ENCODE assay signal across 8 cellular contexts in genomic region chr1:35637401-35637809, GRCh38. TPM values are rescaled to one million over a fixed set of nuclear protein-coding genes. Genes with fewer than 3 reads are reported as not detected.
DNase-seq lines count a peak whose midpoint lies in the region; ATAC-seq and TF ChIP-seq lines count a peak whose summit lies in the region.

No MANE protein-coding gene starts in this region.

- DNase-seq in DMS153 (lab: John Stamatoyannopoulos, UW) (peak; percentile 48), hepatocyte (ENCODE audit: low spot score) (peak; percentile 9), substantia nigra (lab: John Stamatoyannopoulos, UW) (no peak)
- DNase-seq in activated CD8-positive, alpha-beta T cell treated with anti-CD3 and anti-CD28 coated beads for 36 hours: no peak
- DNase-seq in stimulated activated CD4-positive, alpha-beta T cell treated with anti-CD3 and anti-CD28 coated beads, Interleukin-4, amount 100 ng/mL, for 24 hours: no peak

- no peaks in the 10 kb centered on the region for H3K27me3 ChIP-seq in HUES64 (ENCODE audit: insufficient read depth, low read length)
- no peaks in the 10 kb centered on the region for H3K27me3 ChIP-seq in hepatocyte

- TF ChIP-seq CTCF in activated CD8-positive, alpha-beta T cell treated with anti-CD3 and anti-CD28 coated beads for 36 hours (IDR thresholded peaks at IDR 0.05): no peak
- no peak for TF ChIP-seq CTCF in hepatocyte (IDR thresholded peaks at IDR 0.05; ENCODE audit: poor library complexity)

- H3K4me2 ChIP-seq in hepatocyte: peak overlapping the region; percentile 73

- H3K36me3 Mint-ChIP-seq in activated CD8-positive, alpha-beta T cell treated with anti-CD3 and anti-CD28 coated beads for 36 hours (ENCODE audit: low read depth): peaks cover 29% of the 10 kb centered on the region

- CTCF ChIA-PET in activated CD8-positive, alpha-beta T cell treated with anti-CD3 and anti-CD28 coated beads for 36 hours (lab: Charles Lee): interaction anchor here (1.3 to 2.7 kb wide), 4 partner anchors 9 to 91 kb away, joined by 3 to 16 read pairs (median 4); no protein-coding TSS in a partner anchor

- POLR2A ChIA-PET in activated CD8-positive, alpha-beta T cell treated with anti-CD3 and anti-CD28 coated beads for 36 hours (lab: Charles Lee): interaction anchor here (0.6 to 1.1 kb wide), 5 partner anchors 9 to 287 kb away, joined by 3 to 4 read pairs (median 3); partner anchors contain the start of gene CLSPN

- peak overlapping the region; percentile 93 for H3K27ac Mint-ChIP-seq in activated CD8-positive, alpha-beta T cell treated with anti-CD3 and anti-CD28 coated beads for 36 hours

- H3K4me1 ChIP-seq in HUES64 (ENCODE audit: insufficient read depth, low read length): peaks cover 15% of the 10 kb centered on the region
- H3K4me1 ChIP-seq in hepatocyte (ENCODE audit: insufficient read depth): peaks cover 25% of the 10 kb centered on the region

- peak overlapping the region; percentile 16; the same call in 1 of the 2 replicates for H3K27ac ChIP-seq in HUES64 (ENCODE audit: low read depth, low read length)
- peak overlapping the region; percentile 64 for H3K27ac ChIP-seq in hepatocyte
- H3K27ac ChIP-seq in substantia nigra (ENCODE audit: low read depth, low read length, poor library complexity, severe bottlenecking): peak overlapping the region; percentile 43

- peaks cover 33% of the 10 kb centered on the region for H3K4me1 Mint-ChIP-seq in activated CD8-positive, alpha-beta T cell treated with anti-CD3 and anti-CD28 coated beads for 36 hours (ENCODE audit: low read depth)

- H3K9me3 ChIP-seq in HUES64 (ENCODE audit: insufficient read depth, low read depth, low read length) (no peaks in the 10 kb centered on the region), hepatocyte (ENCODE audit: low read depth) (no peaks in the 10 kb centered on the region)

- H3K4me3 Mint-ChIP-seq in activated CD8-positive, alpha-beta T cell treated with anti-CD3 and anti-CD28 coated beads for 36 hours: peak overlapping the region; percentile 80

- peaks cover 68% of the 10 kb centered on the region for H3K79me2 ChIP-seq in hepatocyte

- H3K36me3 ChIP-seq in HUES64 (ENCODE audit: insufficient read depth, low read length) (peaks cover 51% of the 10 kb centered on the region), hepatocyte (replicated peaks; ENCODE audit: insufficient read depth, low read depth) (no peaks in the 10 kb centered on the region)

- H2AFZ ChIP-seq in hepatocyte: no peak overlapping the region

- H3K9ac ChIP-seq in HUES64 (ENCODE audit: low read depth, low read length): peak overlapping the region; percentile 26

- no peaks in the 10 kb centered on the region for H3K9me2 ChIP-seq in hepatocyte (replicated peaks; ENCODE audit: insufficient read depth)

- no peaks in the 10 kb centered on the region for H3K27me3 Mint-ChIP-seq in activated CD8-positive, alpha-beta T cell treated with anti-CD3 and anti-CD28 coated beads for 36 hours

- no peak for ATAC-seq in activated CD8-positive, alpha-beta T cell treated with anti-CD3 and anti-CD28 coated beads for 36 hours
- ATAC-seq in GM21528 (IDR thresholded peaks at IDR 0.05; ENCODE audit: low FRiP score, unreplicated experiment) (no peak), HG02884 (IDR thresholded peaks at IDR 0.05; ENCODE audit: unreplicated experiment) (no peak)

- 57% methylated on average over 1 of the region's 1 CpG for WGBS in HUES64
- 7% methylated on average over 1 of the region's 1 CpG for WGBS in hepatocyte (ENCODE audit: low lambda C conversion rate, missing lambda C conversion rate)

- no peaks in the 10 kb centered on the region for H3K9me3 Mint-ChIP-seq in activated CD8-positive, alpha-beta T cell treated with anti-CD3 and anti-CD28 coated beads for 36 hours

- intact Hi-C loops in activated CD8-positive, alpha-beta T cell treated with anti-CD3 and anti-CD28 coated beads for 36 hours (cut with micrococcal nuclease): loop anchor here (2.0 kb wide), 1 partner anchor 81 kb away; the partner anchor contains the start of gene C1orf216

- H3K4me3 ChIP-seq in HUES64 (ENCODE audit: low read length): peak overlapping the region; percentile 19; the same call in 1 of the 2 replicates
- H3K4me3 ChIP-seq in hepatocyte: peak overlapping the region; percentile 12

- H4K20me1 ChIP-seq in hepatocyte (ENCODE audit: insufficient read depth, poor library complexity, severe bottlenecking): peaks cover 8% of the 10 kb centered on the region

RNA-seq across cellular contexts. Expression of gene PSMB2, which starts 3.9 kb away (rescaled TPM):
- polyA plus RNA-seq in HUES64 (2013, experiment 1 of 2): 90.7 TPM
- polyA plus RNA-seq in HUES64 (2013, experiment 2 of 2): 92.3 TPM
- total RNA-seq in activated CD8-positive, alpha-beta T cell treated with anti-CD3 and anti-CD28 coated beads for 36 hours: 10 to 100 TPM; 92.9 to 94.2 TPM
- 42.6 and 44.8 TPM in 2 replicates for total RNA-seq in hepatocyte
- polyA plus RNA-seq in hepatocyte: 93.8 and 98.8 TPM in 2 replicates

Comparison
In these comparisons a context has a peak if more than half of its experiments do, and no peak if none do; other contexts are left out.
1. DNase-seq: peak in DMS153 (single experiment) and hepatocyte (single experiment); none in activated CD8-positive, alpha-beta T cell treated with anti-CD3 and anti-CD28 coated beads for 36 hours (single experiment), substantia nigra (0 of 49) and stimulated activated CD4-positive, alpha-beta T cell treated with anti-CD3 and anti-CD28 coated beads, Interleukin-4, amount 100 ng/mL, for 24 hours (single experiment).
2. Peak in every context shown above with its lines, with median percentiles within 50 percentile points of each other: H3K27ac ChIP-seq.